Comparison of ENCODE assay signal across 9 cellular contexts in the genomic region with DNA sequence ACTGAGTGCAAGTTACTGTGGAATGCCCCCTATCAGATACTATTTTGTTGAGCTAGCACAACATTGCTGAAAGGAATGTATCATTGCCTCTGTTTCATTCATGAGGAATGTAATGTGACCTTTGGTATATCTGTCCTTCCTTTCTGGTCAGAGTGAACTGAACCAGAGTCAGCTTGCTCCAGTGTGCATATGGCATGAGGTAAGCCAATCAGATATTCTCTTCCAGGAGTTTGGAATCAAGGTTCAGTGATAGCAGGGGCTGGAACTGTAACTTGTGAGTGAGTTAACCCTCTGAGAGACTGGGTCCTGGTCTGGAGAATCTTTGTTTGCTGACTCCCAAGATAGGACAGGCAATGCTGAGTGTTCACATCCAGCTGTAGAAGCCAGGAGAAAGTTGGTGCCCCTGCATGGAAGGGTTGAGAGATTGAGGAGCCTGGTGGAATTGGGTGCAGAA. TPM values are rescaled to one million over a fixed set of nuclear protein-coding genes. Genes with fewer than 3 reads are reported as not detected.
DNase-seq lines count a peak whose midpoint lies in the region; ATAC-seq and TF ChIP-seq lines count a peak whose summit lies in the region.
"Had no signal": no experiment of that assay in that cellular context is flagged by ENCODE, and none has a peak within 500 bp of the region (broad histone marks: within the 10 kb centered on the region; RNA-seq: fewer than 3 reads in every experiment).

No MANE protein-coding gene starts in this region.

- H3K36me3 ChIP-seq in OCI-LY7 (ENCODE audit: insufficient read depth, low read length), result no peaks in the 10 kb centered on the region

- H3K9me2 ChIP-seq in OCI-LY7 (ENCODE audit: insufficient read depth, low read length), result no peaks in the 10 kb centered on the region

- H4K20me1 ChIP-seq in OCI-LY7 (ENCODE audit: insufficient read depth, low read length), result no peaks in the 10 kb centered on the region

- POLR2A ChIA-PET in OCI-LY7 (lab: Charles Lee), result no interaction called here

- no peak overlapping the region for H3K4me2 ChIP-seq in OCI-LY7 (ENCODE audit: low read length)

- CTCF ChIA-PET in OCI-LY7 (lab: Charles Lee; ENCODE audit: unreplicated experiment), result interaction anchor here (1.0 kb wide), 1 partner anchor 9 kb away, joined by 4 read pairs; no protein-coding TSS in a partner anchor

- ATAC-seq in SK-N-SH treated with all-trans-retinoic acid at 6 μM for 48 hours, result peak; percentile 98

- H3K4me3 ChIP-seq in foreskin fibroblast (ENCODE audit: low read depth in 1 of 2, low read length in 2 of 2) (no peak overlapping the region), retinal pigment epithelial cell (ENCODE audit: low read length) (no peak overlapping the region), OCI-LY7 (ENCODE audit: low read depth, low read length, poor library complexity, severe bottlenecking) (no peak overlapping the region)

- H3K27ac ChIP-seq in OCI-LY7 (ENCODE audit: low read depth, low read length, poor library complexity, severe bottlenecking), result no peak overlapping the region

- intact Hi-C loops in OCI-LY7 (cut with micrococcal nuclease; ENCODE audit: unreplicated experiment), result no loop called here

- H3K9me3 ChIP-seq in OCI-LY7 (ENCODE audit: low read length), result no peaks in the 10 kb centered on the region

- no TSS peak for BruUV-seq in OCI-LY7 (replicated peaks; lab: Mats Ljungman, UMichigan)

- DNase-seq in GM04504 (ENCODE audit: low read depth) (peak; percentile 45), foreskin fibroblast (peak; percentile 86 to 90), retinal pigment epithelial cell (ENCODE audit: low read depth) (peak; percentile 69), NCI-H1105 treated with DMSO at 0.1 percent for 48 hours (lab: John Stamatoyannopoulos, UW) (no peak), OCI-LY7 (ENCODE audit: low spot score) (no peak), cortex of kidney (lab: John Stamatoyannopoulos, UW) (no peak), NCI-H510A treated with DMSO at 0.1 percent for 48 hours (lab: John Stamatoyannopoulos, UW) (no peak)
- DNase-seq: stimulated activated naive CD4-positive, alpha-beta T cell treated with Interleukin-2 at 50 U/mL for 16 hours had no signal

- H3K4me1 ChIP-seq in OCI-LY7 (ENCODE audit: insufficient read depth, low read length, poor library complexity, severe bottlenecking), result peaks cover 5% of the 10 kb centered on the region

- no peaks in the 10 kb centered on the region for H3K79me2 ChIP-seq in OCI-LY7 (ENCODE audit: insufficient read depth, low read depth, low read length)

- no peak for TF ChIP-seq CTCF in foreskin fibroblast (IDR thresholded peaks at IDR 0.05; ENCODE audit: low read depth, low read length)
- no peak for TF ChIP-seq CTCF in retinal pigment epithelial cell (conservative IDR thresholded peaks at IDR 0.05; ENCODE audit: low read depth, low read length)
- TF ChIP-seq CTCF in OCI-LY7 (conservative IDR thresholded peaks at IDR 0.05; ENCODE audit: low read length), result no peak

- H2AFZ ChIP-seq in OCI-LY7 (ENCODE audit: low read length), result no peak overlapping the region

TF ChIP-seq in SK-N-SH treated with all-trans-retinoic acid at 6 μM for 48 hours, 23 proteins besides CTCF, POLR2A, EP300 and RAD21:
- TF ChIP-seq SNAI2 (CRISPR knock-in tag; IDR thresholded peaks at IDR 0.05) (no peak), ISL1 (CRISPR knock-in tag; IDR thresholded peaks at IDR 0.05) (peak; percentile 48), ZC3H10 (CRISPR knock-in tag; IDR thresholded peaks at IDR 0.05) (no peak), BACH2 (CRISPR knock-in tag; IDR thresholded peaks at IDR 0.05; ENCODE audit: borderline replicate concordance) (no peak), ZFP3 (CRISPR knock-in tag; IDR thresholded peaks at IDR 0.05) (no peak; the same call in 1 of the 2 replicates), TOX (CRISPR knock-in tag; IDR thresholded peaks at IDR 0.05; ENCODE audit: borderline replicate concordance) (peak; percentile 40; the same call in 1 of the 2 replicates)
TF ChIP-seq in SK-N-SH treated with all-trans-retinoic acid at 6 μM for 48 hours: peak in this region for 2.

RNA-seq across cellular contexts. Expression of a gene that starts 45.3 kb away (rescaled TPM):
- total RNA-seq in OCI-LY7 (2014; rRNA removed; shearing (Covaris generic)), result 24.6 and 28.7 TPM in 2 replicates
- total RNA-seq in OCI-LY7 (2022), result 67.0 and 79.9 TPM in 2 replicates

Comparison
In these comparisons a context has a peak if more than half of its experiments do, and no peak if none do; other contexts are left out.
1. DNase-seq: peak in GM04504 (single experiment), foreskin fibroblast (2 of 2) and retinal pigment epithelial cell (single experiment); none in NCI-H1105 treated with DMSO at 0.1 percent for 48 hours (single experiment), OCI-LY7 (single experiment), cortex of kidney (single experiment) and NCI-H510A treated with DMSO at 0.1 percent for 48 hours (single experiment).